ENCODE assay signal across 32 cellular contexts in the genomic region with DNA sequence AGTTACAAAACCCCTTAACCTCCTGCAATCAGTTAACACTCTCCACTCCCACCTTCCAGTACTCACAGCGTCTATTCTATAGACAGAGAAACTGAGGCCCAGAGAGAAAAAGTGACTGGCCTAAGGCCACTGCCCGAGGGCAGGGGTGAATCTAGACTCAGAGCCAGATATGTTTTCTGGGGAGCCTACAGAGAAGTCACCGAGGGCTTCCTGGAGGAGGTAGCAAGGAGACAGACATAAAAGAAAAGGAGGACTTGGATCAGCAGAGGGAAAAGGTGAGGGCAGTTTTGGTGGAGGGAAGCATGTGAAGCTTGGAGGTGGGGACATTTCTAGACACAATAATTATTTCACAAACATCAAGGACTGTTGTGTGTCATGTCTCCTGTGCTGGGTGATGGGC. TPM values are rescaled to one million over a fixed set of nuclear protein-coding genes. Genes with fewer than 3 reads are reported as not detected.
"Had no signal": no experiment of that assay in that cellular context is flagged by ENCODE, and none has a peak within 500 bp of the region (broad histone marks: within the 10 kb centered on the region; RNA-seq: fewer than 3 reads in every experiment).

No MANE protein-coding gene starts in this region.

- H3K9me3 Mint-ChIP-seq: immature natural killer cell; mesothelial cell of epicardium; natural killer cell; stimulated activated effector memory CD8-positive, alpha-beta T cell treated with anti-CD3 and anti-CD28 coated beads, Interleukin-12 subunit alpha, Interleukin-12 subunit beta, amount 100 ng/mL, for 72 hours; stimulated activated naive CD8-positive, alpha-beta T cell treated with anti-CD3 and anti-CD28 coated beads, Interleukin-15, Interleukin-2, amounts not matched to agents 100 ng/mL and 50 ng/mL, for 24 hours had no signal

- ATAC-seq: left colon; left lung; lower lobe of right lung; natural killer cell; pancreas; right cardiac atrium; stimulated activated effector memory CD8-positive, alpha-beta T cell treated with anti-CD3 and anti-CD28 coated beads, Interleukin-12 subunit alpha, Interleukin-12 subunit beta, amount 100 ng/mL, for 72 hours; upper lobe of right lung had no signal

- FAIRE-seq: islet of Langerhans, kidney, pancreas, small intestine, urothelium cell line had no signal

- H3K4me3 Mint-ChIP-seq: immature natural killer cell; mesothelial cell of epicardium; natural killer cell; nephron progenitor cell; stimulated activated effector memory CD8-positive, alpha-beta T cell treated with anti-CD3 and anti-CD28 coated beads, Interleukin-12 subunit alpha, Interleukin-12 subunit beta, amount 100 ng/mL, for 72 hours; stimulated activated naive CD8-positive, alpha-beta T cell treated with anti-CD3 and anti-CD28 coated beads, Interleukin-15, Interleukin-2, amounts not matched to agents 100 ng/mL and 50 ng/mL, for 24 hours had no signal

- H3K4me3 ChIP-seq: left lung, lower lobe of right lung, pancreas, prostate gland, sigmoid colon, spleen, suprapubic skin, thoracic aorta, tibial artery, upper lobe of right lung had no signal

- H3K36me3 ChIP-seq: left lung, lower lobe of right lung, pancreas, prostate gland, sigmoid colon, spleen, suprapubic skin, thoracic aorta, tibial artery, upper lobe of right lung had no signal

- H3K4me1 ChIP-seq: pancreas, prostate gland had no signal

- H3K27ac ChIP-seq: left lung, lower lobe of right lung, pancreas, prostate gland, sigmoid colon, spleen, suprapubic skin, thoracic aorta, tibial artery, upper lobe of right lung had no signal

- DNase-seq: hypothalamus; immature natural killer cell; kidney; left colon; left lung; lower lobe of right lung; mammary epithelial cell; mesendoderm; naive B cell; natural killer cell; nephron progenitor cell; pancreas; posterior cingulate gyrus; retina; sigmoid colon; small intestine; stimulated activated CD4-positive, alpha-beta T cell treated with anti-CD3 and anti-CD28 coated beads, Interleukin-4, amount 100 ng/mL, for 24 hours; stimulated activated naive CD4-positive, alpha-beta T cell; tibial artery; trophoblast cell; upper lobe of right lung had no signal

- H3K36me3 Mint-ChIP-seq: mesothelial cell of epicardium, natural killer cell had no signal

- H3K9me3 ChIP-seq: left lung, lower lobe of right lung, pancreas, prostate gland, sigmoid colon, spleen, suprapubic skin, thoracic aorta, tibial artery, upper lobe of right lung had no signal

- H3K27ac Mint-ChIP-seq: immature natural killer cell; mesothelial cell of epicardium; natural killer cell; stimulated activated effector memory CD8-positive, alpha-beta T cell treated with anti-CD3 and anti-CD28 coated beads, Interleukin-12 subunit alpha, Interleukin-12 subunit beta, amount 100 ng/mL, for 72 hours; stimulated activated naive CD8-positive, alpha-beta T cell treated with anti-CD3 and anti-CD28 coated beads, Interleukin-15, Interleukin-2, amounts not matched to agents 100 ng/mL and 50 ng/mL, for 24 hours had no signal

RNA-seq across cellular contexts. Expression of a gene that starts 1.6 kb away (rescaled TPM):
- total RNA-seq: left colon, mononuclear cell, natural killer cell, spleen had no signal
- polyA plus RNA-seq: immature natural killer cell, mammary epithelial cell had no signal
